Comparison of ENCODE assay signal across 8 cellular contexts in the genomic region with DNA sequence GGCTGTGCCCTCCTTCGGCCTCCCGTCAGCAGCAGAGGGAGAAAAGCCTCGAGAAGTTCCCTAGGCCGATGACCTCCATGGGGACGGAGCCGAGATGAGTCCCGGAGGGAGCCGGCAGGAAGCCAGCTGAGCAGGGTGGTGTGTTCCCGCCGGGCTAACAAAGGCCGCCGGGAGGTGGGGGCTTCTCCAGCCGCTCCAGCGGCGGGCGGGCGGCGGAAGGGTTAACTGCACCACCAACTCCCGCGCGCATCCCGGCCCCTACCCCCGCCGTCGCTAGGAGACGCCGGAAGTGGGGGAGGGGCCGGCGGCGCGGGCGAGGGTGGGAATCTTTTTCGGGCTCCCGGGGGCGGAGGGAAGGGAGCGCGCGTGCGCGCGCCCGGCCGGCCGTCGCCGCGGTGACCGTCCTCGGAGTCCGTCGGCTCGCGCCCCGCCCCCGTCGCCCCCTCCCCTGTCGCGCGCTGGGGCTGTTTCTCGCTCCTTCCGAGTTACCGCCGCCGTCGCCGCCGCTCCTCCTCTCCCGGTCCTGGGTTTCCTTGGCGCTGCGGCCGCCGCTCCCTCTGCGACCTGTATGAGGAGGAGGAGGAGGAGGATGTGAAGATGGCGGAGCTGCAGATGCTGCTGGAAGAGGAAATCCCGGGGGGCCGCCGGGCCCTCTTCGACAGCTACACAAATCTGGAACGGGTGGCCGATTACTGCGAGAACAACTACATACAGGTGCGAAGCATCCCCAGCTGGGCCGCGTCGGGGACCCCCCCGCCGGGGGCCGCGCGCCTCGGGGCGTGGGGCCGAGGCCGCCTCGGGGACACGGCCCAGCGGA. TPM values are rescaled to one million over a fixed set of nuclear protein-coding genes. Genes with fewer than 3 reads are reported as not detected.
DNase-seq lines count a peak whose midpoint lies in the region; ATAC-seq, FAIRE-seq and TF ChIP-seq lines count a peak whose summit lies in the region.

TSS of gene ABI2 (plus strand) at position 477 of the 817 bp plus-strand sequence. CDS start at position 598, 121 bp downstream.

- H4K20me1 ChIP-seq in astrocyte (ENCODE audit: insufficient read depth, low read length) = peaks cover 23% of the 10 kb centered on the region

- H3K4me1 ChIP-seq in astrocyte (ENCODE audit: insufficient read depth, low read length) (peaks cover 6% of the 10 kb centered on the region), rectal smooth muscle tissue (ENCODE audit: control insufficient read depth, insufficient read depth, low read length) (peaks cover 4% of the 10 kb centered on the region), uterus (peaks cover 0 to 8% of the 10 kb centered on the region in 2 donors)

- H3K27ac ChIP-seq in astrocyte (ENCODE audit: low read depth, low read length) = peak within 1 kb of the TSS; percentile 86
- H3K27ac ChIP-seq in rectal smooth muscle tissue (ENCODE audit: low read depth, low read length) = peak within 1 kb of the TSS; percentile 68
- H3K27ac ChIP-seq in uterus = peak within 1 kb of the TSS; percentile 91

- no peaks in the 10 kb centered on the region for H3K27me3 ChIP-seq in astrocyte (ENCODE audit: insufficient read depth, low read length)
- no peaks in the 10 kb centered on the region for H3K27me3 ChIP-seq in rectal smooth muscle tissue (ENCODE audit: control insufficient read depth, insufficient read depth, low read length)
- H3K27me3 ChIP-seq in uterus = no peaks in the 10 kb centered on the region

- peak; percentile 17 to 71 for TF ChIP-seq POLR2A in uterus (IDR thresholded peaks at IDR 0.05)

- H3K79me2 ChIP-seq in astrocyte (ENCODE audit: insufficient read depth, low read length) = peaks cover 48% of the 10 kb centered on the region

- no peaks in the 10 kb centered on the region for H3K36me3 ChIP-seq in astrocyte (ENCODE audit: insufficient read depth, low read length)
- H3K36me3 ChIP-seq in rectal smooth muscle tissue (ENCODE audit: control insufficient read depth, insufficient read depth, low read length) = no peaks in the 10 kb centered on the region
- H3K36me3 ChIP-seq in uterus = no peaks in the 10 kb centered on the region

- peaks cover 31% of the 10 kb centered on the region for H3K4me1 Mint-ChIP-seq in T-helper 2 cell treated with Interferon-gamma antibody and Interleukin-4, amounts not matched to agents 5 μg/mL and 100 μg/mL, for 36 hours (ENCODE audit: low read depth)
- H3K4me1 Mint-ChIP-seq in astrocyte (ENCODE audit: low read depth, unreplicated experiment) = peaks cover 6% of the 10 kb centered on the region

- H3K9me3 Mint-ChIP-seq in T-helper 2 cell treated with Interferon-gamma antibody and Interleukin-4, amounts not matched to agents 5 μg/mL and 100 μg/mL, for 36 hours = no peaks in the 10 kb centered on the region
- H3K9me3 Mint-ChIP-seq in astrocyte (ENCODE audit: unreplicated experiment) = no peaks in the 10 kb centered on the region

- TF ChIP-seq CTCF in GM12875 (IDR thresholded peaks at IDR 0.05; ENCODE audit: borderline replicate concordance, insufficient read depth, low read depth, low read length) (no peak), astrocyte (IDR thresholded peaks at IDR 0.05; ENCODE audit: insufficient read depth, low read depth, low read length) (no peak), uterus (IDR thresholded peaks at IDR 0.05) (no peak)

- peak; percentile 70 for ATAC-seq in HG02642 (IDR thresholded peaks at IDR 0.05; ENCODE audit: poor library complexity, unreplicated experiment)

- peak within 1 kb of the TSS; percentile 92 for H3K9ac ChIP-seq in astrocyte (ENCODE audit: low read length)
- H3K9ac ChIP-seq in rectal smooth muscle tissue (ENCODE audit: low read length) = peak within 1 kb of the TSS; percentile 62

- H3K27ac Mint-ChIP-seq in T-helper 2 cell treated with Interferon-gamma antibody and Interleukin-4, amounts not matched to agents 5 μg/mL and 100 μg/mL, for 36 hours = peak within 1 kb of the TSS; percentile 86
- H3K27ac Mint-ChIP-seq in astrocyte (ENCODE audit: unreplicated experiment) = peak within 1 kb of the TSS; percentile 77

- H3K4me3 Mint-ChIP-seq in T-helper 2 cell treated with Interferon-gamma antibody and Interleukin-4, amounts not matched to agents 5 μg/mL and 100 μg/mL, for 36 hours = peak within 1 kb of the TSS; percentile 91
- H3K4me3 Mint-ChIP-seq in astrocyte (ENCODE audit: unreplicated experiment) = peak within 1 kb of the TSS; percentile 93

- peak within 1 kb of the TSS; percentile 77 for H3K4me3 ChIP-seq in GM12875 (ENCODE audit: low read depth, low read length)
- H3K4me3 ChIP-seq in astrocyte (ENCODE audit: insufficient read depth, low read depth, low read length) = peak within 1 kb of the TSS; percentile 99
- peak within 1 kb of the TSS; percentile 76 for H3K4me3 ChIP-seq in rectal smooth muscle tissue (ENCODE audit: low read length)
- peak within 1 kb of the TSS; percentile 59 to 97 for H3K4me3 ChIP-seq in uterus

- peaks cover 2% of the 10 kb centered on the region for H3K36me3 Mint-ChIP-seq in T-helper 2 cell treated with Interferon-gamma antibody and Interleukin-4, amounts not matched to agents 5 μg/mL and 100 μg/mL, for 36 hours (ENCODE audit: low read depth)
- H3K36me3 Mint-ChIP-seq in astrocyte (ENCODE audit: low read depth, unreplicated experiment) = no peaks in the 10 kb centered on the region

- H3K9me3 ChIP-seq in astrocyte (ENCODE audit: insufficient read depth, low read depth, low read length) = no peaks in the 10 kb centered on the region
- no peaks in the 10 kb centered on the region for H3K9me3 ChIP-seq in uterus

- intact Hi-C loops in uterus (cut with DNase I; ENCODE audit: low total_unique reads) = no loop called here

- no peak for FAIRE-seq in astrocyte (lab: Jason Lieb, UNC)

- peak within 1 kb of the TSS; percentile 92 for H3K4me2 ChIP-seq in astrocyte (ENCODE audit: low read length)

- peak within 1 kb of the TSS; percentile 93 for H2AFZ ChIP-seq in astrocyte (ENCODE audit: low read depth, low read length)

- peak; percentile 67 for DNase-seq in NCI-H1417 treated with DMSO at 0.1 percent for 48 hours (lab: John Stamatoyannopoulos, UW)
- peak; percentile 72 for DNase-seq in T-helper 2 cell treated with Interferon-gamma antibody and Interleukin-4, amounts not matched to agents 5 μg/mL and 100 μg/mL, for 36 hours (ENCODE audit: low spot score)
- peak; percentile 60 for DNase-seq in astrocyte (ENCODE audit: low read depth)
- peak; percentile 94 for DNase-seq in hepatic stellate cell (ENCODE audit: low spot score)
- peak; percentile 76 to 83 for DNase-seq in uterus

- peaks cover 5% of the 10 kb centered on the region for H3K27me3 Mint-ChIP-seq in T-helper 2 cell treated with Interferon-gamma antibody and Interleukin-4, amounts not matched to agents 5 μg/mL and 100 μg/mL, for 36 hours (ENCODE audit: low read depth)
- no peaks in the 10 kb centered on the region for H3K27me3 Mint-ChIP-seq in astrocyte (ENCODE audit: low read depth, unreplicated experiment)

RNA-seq across cellular contexts. Expression of gene ABI2, which starts in this region (rescaled TPM):
- 56.0 and 58.6 TPM in 2 replicates for total RNA-seq in astrocyte
- total RNA-seq in uterus = 100 to 1,000 TPM in 1 of 4 donors, 10 to 100 TPM in 3; 29.4 to 102 (median 78.6) TPM

Comparison
In these comparisons a context has a peak if more than half of its experiments do, and no peak if none do; other contexts are left out.
1. Peak in every context shown above with its lines: DNase-seq, ATAC-seq, H3K4me3 ChIP-seq and H3K27ac ChIP-seq.